In the genomic region with DNA sequence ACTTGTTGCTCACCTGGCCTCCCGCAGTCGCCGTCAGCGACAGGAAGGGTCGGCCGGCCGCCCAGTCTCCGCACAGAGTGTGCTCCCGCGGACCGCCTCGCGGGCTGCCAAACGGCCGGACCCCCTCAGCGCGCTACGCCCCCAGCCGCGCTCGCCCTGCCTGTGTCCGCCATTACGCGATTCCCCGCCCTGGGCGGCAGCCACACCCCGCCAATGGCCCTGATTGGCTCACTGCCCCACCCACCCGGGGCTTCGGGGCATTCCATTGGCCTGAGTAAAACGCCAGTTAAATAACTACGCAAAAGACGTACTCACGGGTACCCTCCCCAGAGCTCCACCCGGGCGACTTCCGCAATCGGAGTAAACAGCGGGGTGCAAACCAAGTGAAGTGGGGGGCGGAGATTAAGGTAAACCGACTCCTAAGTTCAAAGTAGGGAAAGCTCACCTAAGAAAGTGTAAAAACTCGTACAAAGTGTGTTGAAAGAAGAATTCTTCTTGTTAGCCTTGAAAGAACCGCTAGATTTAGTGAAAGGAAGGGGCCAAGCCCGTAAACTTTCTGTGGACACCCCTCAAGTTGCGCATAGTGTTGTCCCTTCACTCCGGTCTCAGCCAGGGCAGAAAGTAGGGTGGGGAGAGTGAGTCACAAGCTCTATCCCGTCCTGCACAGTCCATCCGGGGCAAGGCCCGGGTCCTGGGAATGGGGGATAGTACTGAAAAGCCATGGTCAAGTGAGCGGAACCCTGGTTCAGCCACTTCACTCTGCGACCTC, we compare ENCODE assay signal across 8 cellular contexts. TPM values are rescaled to one million over a fixed set of nuclear protein-coding genes. Genes with fewer than 3 reads are reported as not detected.
A peak's percentile ranks its signal among the peaks of the same experiment; 100 is the strongest.
DNase-seq lines count a peak whose midpoint lies in the region; ATAC-seq, FAIRE-seq and TF ChIP-seq lines count a peak whose summit lies in the region.

A gene with protein sequence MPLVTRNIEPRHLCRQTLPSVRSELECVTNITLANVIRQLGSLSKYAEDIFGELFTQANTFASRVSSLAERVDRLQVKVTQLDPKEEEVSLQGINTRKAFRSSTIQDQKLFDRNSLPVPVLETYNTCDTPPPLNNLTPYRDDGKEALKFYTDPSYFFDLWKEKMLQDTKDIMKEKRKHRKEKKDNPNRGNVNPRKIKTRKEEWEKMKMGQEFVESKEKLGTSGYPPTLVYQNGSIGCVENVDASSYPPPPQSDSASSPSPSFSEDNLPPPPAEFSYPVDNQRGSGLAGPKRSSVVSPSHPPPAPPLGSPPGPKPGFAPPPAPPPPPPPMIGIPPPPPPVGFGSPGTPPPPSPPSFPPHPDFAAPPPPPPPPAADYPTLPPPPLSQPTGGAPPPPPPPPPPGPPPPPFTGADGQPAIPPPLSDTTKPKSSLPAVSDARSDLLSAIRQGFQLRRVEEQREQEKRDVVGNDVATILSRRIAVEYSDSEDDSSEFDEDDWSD (minus strand): TSS at position 195 of the 769 bp plus-strand sequence. CDS start 61,277 bp downstream, outside the sequence.

- H3K9me3 Mint-ChIP-seq in chondrocyte (ENCODE audit: low read depth): no peaks in the 10 kb centered on the region

- H3K27ac ChIP-seq in kidney (ENCODE audit: low read depth in 2 of 2, low read length in 2 of 2): peak within 1 kb of the TSS; percentile 97 to 98

- H3K27me3 Mint-ChIP-seq in chondrocyte (ENCODE audit: low read depth): no peaks in the 10 kb centered on the region

- peak; percentile 93 for ATAC-seq in HG03439 (IDR thresholded peaks at IDR 0.05; ENCODE audit: unreplicated experiment)

- intact Hi-C loops in kidney (cut with DNase I): no loop called here

- H3K4me1 Mint-ChIP-seq in chondrocyte (ENCODE audit: low read depth): peaks cover 37% of the 10 kb centered on the region

- DNase-seq in AG20443 (ENCODE audit: low spot score) (peak; percentile 95), NCI-H510A treated with DMSO at 0.1 percent for 48 hours (lab: John Stamatoyannopoulos, UW) (peak; percentile 99), chondrocyte (ENCODE audit: low spot score) (peak; percentile 98), kidney (peak; percentile 99)
- peak; percentile 93 to 96 for DNase-seq in activated CD4-positive, alpha-beta T cell treated with anti-CD3 and anti-CD28 coated beads for 24 hours (ENCODE audit: low read depth in 2 of 2)
- peak; percentile 99 for DNase-seq in stimulated activated CD4-positive, alpha-beta T cell treated with anti-CD3 and anti-CD28 coated beads, Interleukin-15, amount 100 ng/mL, for 24 hours

- no peaks in the 10 kb centered on the region for H3K9me3 ChIP-seq in kidney (ENCODE audit: control insufficient read depth in 1 of 2, low read length in 2 of 2)

- H3K9ac ChIP-seq in kidney (ENCODE audit: low read length in 2 of 2): peak within 1 kb of the TSS; percentile 96 to 97

- no peaks in the 10 kb centered on the region for H3K36me3 Mint-ChIP-seq in chondrocyte (ENCODE audit: low read depth)

- H3K4me3 Mint-ChIP-seq in chondrocyte (ENCODE audit: unreplicated experiment): peak within 1 kb of the TSS; percentile 93

- peak; percentile 71 for TF ChIP-seq POLR2A in GM19193 (IDR thresholded peaks at IDR 0.05; ENCODE audit: extremely low read depth, insufficient read depth, insufficient read length)

- TF ChIP-seq CTCF in chondrocyte (IDR thresholded peaks at IDR 0.05) (peak; percentile 27), kidney (IDR thresholded peaks at IDR 0.05; ENCODE audit: borderline replicate concordance, extremely low read depth, insufficient read depth) (no peak)

- H3K4me1 ChIP-seq in kidney (ENCODE audit: control insufficient read depth in 1 of 2, insufficient read depth in 1 of 2, low read depth in 1 of 2, low read length in 2 of 2): peaks cover 7 to 8% of the 10 kb centered on the region in 2 donors

- H3K27ac Mint-ChIP-seq in chondrocyte (ENCODE audit: unreplicated experiment): peak within 1 kb of the TSS; percentile 99

- peak; percentile 88 for FAIRE-seq in kidney (lab: Jason Lieb, UNC)

- peak within 1 kb of the TSS; percentile 99 for H3K4me3 ChIP-seq in kidney (ENCODE audit: low read length in 2 of 2)

- no peaks in the 10 kb centered on the region for H3K36me3 ChIP-seq in kidney (ENCODE audit: control insufficient read depth in 1 of 2, insufficient read depth in 2 of 2, low read length in 2 of 2)

RNA-seq across cellular contexts. Expression of the gene that starts here (rescaled TPM):
- total RNA-seq in chondrocyte: 114 to 136 TPM (median 128 TPM) in 3 replicates
- total RNA-seq in kidney: 159 TPM
- polyA plus RNA-seq in kidney (ENCODE audit: insufficient read depth, low read depth, low replicate concordance): 23.9 TPM

Comparison
In these comparisons a context has a peak if more than half of its experiments do, and no peak if none do; other contexts are left out.
1. Peak in every context shown above with its lines: DNase-seq, ATAC-seq, H3K4me3 ChIP-seq and H3K27ac ChIP-seq.